In genomic region chr20:7803411-7804151, GRCh38 we compare ENCODE assay signal across 8 cellular contexts.
A peak's percentile ranks its signal among the peaks of the same experiment; 100 is the strongest.
DNase-seq lines count a peak whose midpoint lies in the region; ATAC-seq, FAIRE-seq and TF ChIP-seq lines count a peak whose summit lies in the region.
"Not testable (repeated sequence)": the region's sequence is repeated elsewhere in the genome, so short reads cannot be mapped to it uniquely, and the experiment has no call there.

No MANE protein-coding gene starts in this region.

- H3K4me2 ChIP-seq in astrocyte (ENCODE audit: low read length): peak overlapping the region; percentile 58
- peak overlapping the region; percentile 33 for H3K4me2 ChIP-seq in osteoblast (ENCODE audit: insufficient read depth, low read length)

- not testable (repeated sequence) for H3K4me1 ChIP-seq in HUES6 (ENCODE audit: control insufficient read depth, insufficient read depth, low read length); astrocyte (ENCODE audit: insufficient read depth, low read length); esophagus muscularis mucosa; right cardiac atrium (ENCODE audit: control insufficient read depth, insufficient read depth, low read length); osteoblast (ENCODE audit: insufficient read depth, low read length); thoracic aorta (ENCODE audit: control insufficient read depth in 1 of 2, low read depth in 2 of 2)

- 53% methylated on average over 24 of the region's 52 CpGs for WGBS in esophagus muscularis mucosa
- 62% methylated on average over 52 of the region's 52 CpGs for WGBS in right cardiac atrium

- not testable (repeated sequence) for H3K36me3 ChIP-seq in HUES6 (ENCODE audit: control insufficient read depth, insufficient read depth, low read length); astrocyte (ENCODE audit: insufficient read depth, low read length); esophagus muscularis mucosa; osteoblast (ENCODE audit: insufficient read depth, low read length); thoracic aorta

- not testable (repeated sequence) for H3K36me3 Mint-ChIP-seq in astrocyte (ENCODE audit: low read depth, unreplicated experiment)

- H3K79me2 ChIP-seq in astrocyte (ENCODE audit: insufficient read depth, low read length); osteoblast (ENCODE audit: insufficient read depth, low read length): not testable (repeated sequence)

- intact Hi-C loops in esophagus muscularis mucosa (cut with DNase I); right cardiac atrium (cut with DNase I): not testable (repeated sequence)

- H3K4me1 Mint-ChIP-seq in astrocyte (ENCODE audit: low read depth, unreplicated experiment): not testable (repeated sequence)

- not testable (repeated sequence) for H3K27ac ChIP-seq in HUES6 (ENCODE audit: low read depth, low read length); astrocyte (ENCODE audit: low read depth, low read length); esophagus muscularis mucosa (replicated peaks in 1 of 4); right cardiac atrium (ENCODE audit: low read length); osteoblast (ENCODE audit: low read depth, low read length); thoracic aorta

- not testable (repeated sequence) for TF ChIP-seq CTCF in AG10803 (conservative IDR thresholded peaks at IDR 0.05; ENCODE audit: low read length); astrocyte (IDR thresholded peaks at IDR 0.05; ENCODE audit: insufficient read depth, low read depth, low read length); esophagus muscularis mucosa (IDR thresholded peaks at IDR 0.05); osteoblast (IDR thresholded peaks at IDR 0.05; ENCODE audit: extremely low read depth, low read depth, low read length); thoracic aorta (IDR thresholded peaks at IDR 0.05)

- H4K20me1 ChIP-seq in astrocyte (ENCODE audit: insufficient read depth, low read length); osteoblast (ENCODE audit: insufficient read depth, low read length): not testable (repeated sequence)

- TF ChIP-seq POLR2A in esophagus muscularis mucosa (IDR thresholded peaks at IDR 0.05; ENCODE audit: low read depth): not testable (repeated sequence)

- H3K9me3 ChIP-seq in HUES6 (ENCODE audit: control insufficient read depth, insufficient read depth, low read depth, low read length); astrocyte (ENCODE audit: insufficient read depth, low read depth, low read length); esophagus muscularis mucosa; right cardiac atrium (ENCODE audit: control insufficient read depth, low read length); osteoblast (ENCODE audit: low read depth, low read length); thoracic aorta: not testable (repeated sequence)

- H2AFZ ChIP-seq in astrocyte (ENCODE audit: low read depth, low read length): peak overlapping the region; percentile 52
- H2AFZ ChIP-seq in osteoblast (ENCODE audit: low read length): not testable (repeated sequence)

- DNase-seq in AG10803 (ENCODE audit: low read depth); astrocyte (ENCODE audit: low read depth); esophagus muscularis mucosa (ENCODE audit: extremely low spot score); osteoblast (ENCODE audit: insufficient read length, low spot score, missing footprints); thoracic aorta (ENCODE audit: low spot score): not testable (repeated sequence)
- DNase-seq in NCI-H345 treated with DMSO at 0.1 percent for 48 hours (lab: John Stamatoyannopoulos, UW; ENCODE audit: unreplicated experiment) (peak; percentile 9), right cardiac atrium (peak in 2 of 3 donors; percentile 39 to 45)

- peaks cover 24% of the 10 kb centered on the region for H3K27me3 ChIP-seq in HUES6 (ENCODE audit: control insufficient read depth, insufficient read depth, low read length)
- not testable (repeated sequence) for H3K27me3 ChIP-seq in astrocyte (ENCODE audit: insufficient read depth, low read length); esophagus muscularis mucosa; right cardiac atrium (ENCODE audit: control insufficient read depth, insufficient read depth); osteoblast (ENCODE audit: insufficient read depth, low read length); thoracic aorta (replicated peaks; ENCODE audit: insufficient read depth)

- not testable (repeated sequence) for FAIRE-seq in astrocyte (lab: Jason Lieb, UNC)

- H3K9me3 Mint-ChIP-seq in astrocyte (ENCODE audit: unreplicated experiment): not testable (repeated sequence)

- H3K4me3 Mint-ChIP-seq in astrocyte (ENCODE audit: unreplicated experiment): not testable (repeated sequence)

- H3K4me3 ChIP-seq in AG10803 (ENCODE audit: low read length): peak overlapping the region; percentile 7; the same call in 1 of the 2 replicates
- peak overlapping the region; percentile 50; the same call in 1 of the 2 replicates for H3K4me3 ChIP-seq in HUES6 (ENCODE audit: low read depth, low read length)
- H3K4me3 ChIP-seq in astrocyte (ENCODE audit: insufficient read depth, low read depth, low read length); right cardiac atrium (ENCODE audit: low read length): not testable (repeated sequence)
- peak overlapping the region in 3 of 4 donors; percentile 27 to 35 (median 29) for H3K4me3 ChIP-seq in esophagus muscularis mucosa
- H3K4me3 ChIP-seq in osteoblast (ENCODE audit: insufficient read depth, low read length): peak overlapping the region; percentile 42
- peak overlapping the region; percentile 36 for H3K4me3 ChIP-seq in thoracic aorta

- H3K27ac Mint-ChIP-seq in astrocyte (ENCODE audit: unreplicated experiment): not testable (repeated sequence)

- TF ChIP-seq EP300 in esophagus muscularis mucosa (IDR thresholded peaks at IDR 0.05): not testable (repeated sequence)

- H3K9ac ChIP-seq in HUES6 (ENCODE audit: low read length); astrocyte (ENCODE audit: low read length): not testable (repeated sequence)

- not testable (repeated sequence) for ATAC-seq in right cardiac atrium; thoracic aorta (ENCODE audit: insufficient number of reproducible peaks, low FRiP score, low read depth)

- H3K27me3 Mint-ChIP-seq in astrocyte (ENCODE audit: low read depth, unreplicated experiment): not testable (repeated sequence)
